ENCODE assay signal across 7 cellular contexts in the genomic region with DNA sequence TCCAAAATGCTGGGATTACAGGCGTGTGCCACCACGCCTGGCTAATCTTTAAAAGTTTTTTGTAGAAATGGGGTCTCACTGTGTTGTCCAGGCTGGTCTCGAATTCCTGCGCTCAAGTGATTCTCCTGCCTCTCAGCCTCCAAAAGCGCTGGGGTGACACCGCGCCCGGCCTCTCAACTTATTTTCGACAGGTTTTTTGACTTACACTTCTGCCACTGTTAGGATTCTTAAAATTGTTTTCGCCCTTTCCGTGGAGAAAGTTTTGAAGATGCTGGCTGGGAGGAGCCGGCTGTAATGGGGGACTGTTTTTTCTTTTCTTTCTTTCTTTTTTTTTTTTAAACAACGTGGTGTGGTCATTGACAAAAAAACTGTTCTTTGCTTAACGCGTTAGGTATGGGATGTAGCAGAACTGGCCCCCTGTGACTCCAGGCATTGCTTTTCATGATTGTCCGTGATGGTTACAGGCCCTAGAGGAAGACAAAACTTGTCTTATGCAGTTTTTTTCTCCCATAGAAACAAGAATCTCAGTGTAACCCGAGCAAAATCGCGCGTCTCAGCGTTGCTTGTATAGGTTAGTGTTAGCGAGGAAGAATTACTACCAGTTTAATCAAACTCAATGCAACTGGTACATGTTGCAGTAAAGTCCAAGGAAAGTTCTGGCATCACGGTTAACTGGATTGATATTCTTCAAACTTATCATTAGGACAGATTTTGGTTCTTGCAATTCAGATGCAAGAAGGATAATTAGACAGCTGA. TPM values are rescaled to one million over a fixed set of nuclear protein-coding genes. Genes with fewer than 3 reads are reported as not detected.
DNase-seq lines count a peak whose midpoint lies in the region; ATAC-seq and TF ChIP-seq lines count a peak whose summit lies in the region.

No MANE protein-coding gene starts in this region.

- H3K27me3 ChIP-seq in GM23338 (ENCODE audit: insufficient read depth) (no peaks in the 10 kb centered on the region), Peyer's patch (no peaks in the 10 kb centered on the region), lower lobe of right lung (ENCODE audit: low read depth) (no peaks in the 10 kb centered on the region), tibial artery (no peaks in the 10 kb centered on the region)

- no peaks in the 10 kb centered on the region for H3K9me3 ChIP-seq in Peyer's patch
- no peaks in the 10 kb centered on the region for H3K9me3 ChIP-seq in lower lobe of right lung
- H3K9me3 ChIP-seq in tibial artery: no peaks in the 10 kb centered on the region

- no peak overlapping the region for H2AFZ ChIP-seq in GM23338

- peak; percentile 43 for DNase-seq in GM23338 (ENCODE audit: low spot score)
- DNase-seq in Peyer's patch: peak in 2 of 3 donors; percentile 50 to 54
- DNase-seq in MCF 10A (ENCODE audit: unreplicated experiment): peak; percentile 40
- DNase-seq in lower lobe of right lung: no peak
- DNase-seq in tibial artery: no peak
- DNase-seq in NCI-H2107 treated with DMSO at 0.1 percent for 48 hours (lab: John Stamatoyannopoulos, UW; ENCODE audit: unreplicated experiment): no peak
- no peak for DNase-seq in H4 (ENCODE audit: low spot score)

- intact Hi-C loops in MCF 10A (cut with micrococcal nuclease): no loop called here
- intact Hi-C loops in lower lobe of right lung (cut with DNase I): no loop called here
- intact Hi-C loops in tibial artery (cut with DNase I; ENCODE audit: low total_unique reads): no loop called here

- H3K27me3 Mint-ChIP-seq in GM23338 (ENCODE audit: insufficient read depth, low read depth, poor library complexity) (peaks cover 13% of the 10 kb centered on the region), MCF 10A (ENCODE audit: insufficient read depth, unreplicated experiment) (no peaks in the 10 kb centered on the region)

- no peaks in the 10 kb centered on the region for H3K36me3 ChIP-seq in GM23338 (ENCODE audit: insufficient read depth)
- peaks cover 0 to 7% (median 0%) of the 10 kb centered on the region in 3 donors for H3K36me3 ChIP-seq in Peyer's patch
- H3K36me3 ChIP-seq in lower lobe of right lung: peaks cover 22% of the 10 kb centered on the region
- no peaks in the 10 kb centered on the region for H3K36me3 ChIP-seq in tibial artery

- peak overlapping the region; percentile 72 for H3K27ac Mint-ChIP-seq in GM23338
- peak overlapping the region; percentile 92 for H3K27ac Mint-ChIP-seq in MCF 10A (ENCODE audit: low read depth, unreplicated experiment)

- no peak for ATAC-seq in GM23338
- ATAC-seq in lower lobe of right lung: no peak

- TF ChIP-seq POLR2A in Peyer's patch (IDR thresholded peaks at IDR 0.05): no peak

- peaks cover 6% of the 10 kb centered on the region; the same call in 1 of the 2 replicates for H3F3A ChIP-seq in GM23338 (replicated peaks; ENCODE audit: low read depth)

- peak overlapping the region; percentile 67 for H3K4me2 ChIP-seq in GM23338

- BruUV-seq in MCF 10A (replicated peaks; lab: Mats Ljungman, UMichigan): TSS peak; percentile 60

- TF ChIP-seq CTCF in GM23338 (conservative IDR thresholded peaks at IDR 0.05; ENCODE audit: low read depth in 2 of 2) (no peak), Peyer's patch (IDR thresholded peaks at IDR 0.05) (no peak), MCF 10A (IDR thresholded peaks at IDR 0.05; ENCODE audit: unreplicated experiment) (no peak), lower lobe of right lung (IDR thresholded peaks at IDR 0.05) (no peak), tibial artery (IDR thresholded peaks at IDR 0.05) (no peak)

- peaks cover 25% of the 10 kb centered on the region for H3K4me1 Mint-ChIP-seq in GM23338
- peaks cover 23% of the 10 kb centered on the region for H3K4me1 Mint-ChIP-seq in MCF 10A (ENCODE audit: insufficient read depth, unreplicated experiment)

- H3K9me3 Mint-ChIP-seq in GM23338: peaks cover 2% of the 10 kb centered on the region; the same call in 1 of the 3 replicates
- no peaks in the 10 kb centered on the region for H3K9me3 Mint-ChIP-seq in MCF 10A (ENCODE audit: unreplicated experiment)

- H3K27ac ChIP-seq in GM23338 (ENCODE audit: low read depth) (peak overlapping the region; percentile 1; the same call in 1 of the 2 replicates), Peyer's patch (peak overlapping the region; percentile 87 to 100 (median 92)), lower lobe of right lung (peak overlapping the region; percentile 89), tibial artery (peak overlapping the region; percentile 84 to 87)

- H3K4me1 ChIP-seq in GM23338 (ENCODE audit: insufficient read depth) (peaks cover 18% of the 10 kb centered on the region), Peyer's patch (peaks cover 0 to 40% (median 3%) of the 10 kb centered on the region in 4 donors), lower lobe of right lung (peaks cover 49% of the 10 kb centered on the region), tibial artery (peaks cover 0 to 56% (median 34%) of the 10 kb centered on the region in 4 donors)

- POLR2A ChIA-PET in MCF 10A (lab: Yijun Ruan, JAX): interaction anchor here (0.6 to 2.5 kb wide), 3 partner anchors 10 to 360 kb away, joined by 3 to 21 read pairs (median 3); no protein-coding TSS in a partner anchor

- H3K4me3 Mint-ChIP-seq in GM23338: peak overlapping the region; percentile 83
- peak overlapping the region; percentile 95 for H3K4me3 Mint-ChIP-seq in MCF 10A (ENCODE audit: unreplicated experiment)

- H3K4me3 ChIP-seq in GM23338: peak overlapping the region; percentile 90
- H3K4me3 ChIP-seq in Peyer's patch: peak overlapping the region; percentile 61 to 99 (median 66)
- H3K4me3 ChIP-seq in lower lobe of right lung: peak overlapping the region; percentile 79
- H3K4me3 ChIP-seq in tibial artery: peak overlapping the region; percentile 75 to 84

- H4K20me1 ChIP-seq in GM23338 (replicated peaks; ENCODE audit: insufficient read depth): peaks cover 43% of the 10 kb centered on the region

- H3K79me2 ChIP-seq in GM23338 (replicated peaks; ENCODE audit: insufficient read depth): peaks cover 58% of the 10 kb centered on the region

- CTCF ChIA-PET in MCF 10A (lab: Yijun Ruan, JAX): interaction anchor here (0.7 kb wide), 1 partner anchor 87 kb away, joined by 3 read pairs; no protein-coding TSS in a partner anchor

- H3K36me3 Mint-ChIP-seq in GM23338 (ENCODE audit: low read depth): peaks cover 29% of the 10 kb centered on the region
- peaks cover 42% of the 10 kb centered on the region for H3K36me3 Mint-ChIP-seq in MCF 10A (ENCODE audit: insufficient read depth, unreplicated experiment)

- H3K9me2 ChIP-seq in GM23338 (ENCODE audit: insufficient read depth): no peaks in the 10 kb centered on the region

TF ChIP-seq in GM23338, 12 proteins besides CTCF, POLR2A, EP300 and RAD21 (continues in another document):
- TF ChIP-seq ZNF331 (CRISPR knock-in tag; IDR thresholded peaks at IDR 0.05; ENCODE audit: low read depth) (no peak), CREB1 (CRISPR knock-in tag; IDR thresholded peaks at IDR 0.05; ENCODE audit: low read depth) (no peak), POLR2AphosphoS5 (IDR thresholded peaks at IDR 0.05; ENCODE audit: low read depth) (no peak), EZH2 (IDR thresholded peaks at IDR 0.05; ENCODE audit: low read depth, unreplicated experiment) (no peak)

RNA-seq across cellular contexts. Expression of gene RAC1, which starts 1.2 kb away (rescaled TPM):
- 142 and 150 TPM in 2 replicates for total RNA-seq in GM23338 (2014; rRNA removed; shearing (Covaris generic))
- 844 and 859 TPM in 2 replicates for polyA plus RNA-seq in GM23338 (2016; fragmentation: Nextera tagmentation; extraction: Ambion mirVana)
- total RNA-seq in Peyer's patch: 100 to 1,000 TPM; 104 to 201 (median 186) TPM
- 236 and 278 TPM in 2 replicates for total RNA-seq in MCF 10A (2022)
- 257 TPM for total RNA-seq in lower lobe of right lung
- 136 and 203 TPM in 2 replicates for total RNA-seq in H4 (2014; rRNA removed; shearing (Covaris generic))

RNA-seq across cellular contexts. Expression of gene FAM220A, which starts 26.8 kb away (rescaled TPM):
- 23.6 and 25.1 TPM in 2 replicates for total RNA-seq in GM23338 (2014; rRNA removed; shearing (Covaris generic))
- 11.0 and 12.8 TPM in 2 replicates for polyA plus RNA-seq in GM23338 (2016; fragmentation: Nextera tagmentation; extraction: Ambion mirVana)
- total RNA-seq in Peyer's patch: 1 to 10 TPM; 2.5 to 7.5 (median 6.2) TPM
- total RNA-seq in MCF 10A (2022): 25.2 and 25.7 TPM in 2 replicates
- total RNA-seq in lower lobe of right lung: 15.7 TPM
- 52.1 and 58.0 TPM in 2 replicates for total RNA-seq in H4 (2014; rRNA removed; shearing (Covaris generic))

Comparison
In these comparisons a context has a peak if more than half of its experiments do, and no peak if none do; other contexts are left out.
1. DNase-seq: peak in GM23338 (single experiment), Peyer's patch (2 of 3) and MCF 10A (single experiment); none in lower lobe of right lung (single experiment), tibial artery (0 of 2), NCI-H2107 treated with DMSO at 0.1 percent for 48 hours (single experiment) and H4 (single experiment).
2. H3K27ac ChIP-seq: peak in every context shown above with its lines; median percentile 92 in Peyer's patch; 89 in lower lobe of right lung; 86 in tibial artery; 1 in GM23338.
3. Peak in every context shown above with its lines, with median percentiles within 50 percentile points of each other: H3K4me3 ChIP-seq.